ENCODE assay signal across 18 cellular contexts in genomic region chr9:95081998-95082397, GRCh38.
DNase-seq lines count a peak whose midpoint lies in the region; ATAC-seq and TF ChIP-seq lines count a peak whose summit lies in the region.
"Had no signal": no experiment of that assay in that cellular context is flagged by ENCODE, and none has a peak within 500 bp of the region (broad histone marks: within the 10 kb centered on the region; RNA-seq: fewer than 3 reads in every experiment).

No MANE protein-coding gene starts in this region.

- no peak for DNase-seq in RWPE1 (ENCODE audit: low spot score)
- no peak for DNase-seq in endodermal cell
- DNase-seq in tibial artery: peak; percentile 11 to 63
- DNase-seq in DMS53 (lab: John Stamatoyannopoulos, UW): no peak
- DNase-seq: activated CD4-positive, alpha-beta memory T cell treated with anti-CD3 and anti-CD28 coated beads for 36 hours; activated T-cell treated with anti-CD3 and anti-CD28 coated beads, Interleukin-2, amount 50 U/mL, for 1 hour; dermis blood vessel endothelial cell; EL; NCI-H1048; NCI-H526; T-helper 2 cell had no signal

- POLR2A ChIA-PET in RWPE1 (lab: Yijun Ruan, JAX; ENCODE audit: low non-redundant PET): no interaction called here

- H3K4me1 ChIP-seq in endodermal cell (ENCODE audit: control insufficient read depth, insufficient read depth, low read length) (peaks cover 18% of the 10 kb centered on the region), parathyroid adenoma (peaks cover 10% of the 10 kb centered on the region), tibial artery (peaks cover 0 to 100% (median 66%) of the 10 kb centered on the region in 4 donors)
- H3K4me1 ChIP-seq: SJSA1 had no signal

- H2AFZ ChIP-seq in parathyroid adenoma: no peak overlapping the region

- H3K79me2 ChIP-seq in parathyroid adenoma: peaks cover 28% of the 10 kb centered on the region

- no peak for TF ChIP-seq CTCF in RWPE1 (conservative IDR thresholded peaks at IDR 0.05; ENCODE audit: low read depth)
- no peak for TF ChIP-seq CTCF in endodermal cell (conservative IDR thresholded peaks at IDR 0.05)
- no peak for TF ChIP-seq CTCF in parathyroid adenoma (IDR thresholded peaks at IDR 0.05)
- TF ChIP-seq CTCF in tibial artery (IDR thresholded peaks at IDR 0.05): no peak

- H3K4me1 Mint-ChIP-seq in endodermal cell: peaks cover 29% of the 10 kb centered on the region
- H3K4me1 Mint-ChIP-seq: activated naive CD4-positive, alpha-beta T cell treated with anti-CD3 and anti-CD28 coated beads, Interleukin-2, amount 50 U/mL, for 24 hours had no signal

- CTCF ChIA-PET in RWPE1 (lab: Yijun Ruan, JAX): no interaction called here

- H3K27ac ChIP-seq in RWPE1 (peak overlapping the region; percentile 57), endodermal cell (ENCODE audit: low read depth, low read length) (peak overlapping the region; percentile 81), parathyroid adenoma (no peak overlapping the region), tibial artery (peak overlapping the region; percentile 79 to 93)
- H3K27ac ChIP-seq: SJSA1 had no signal

- ATAC-seq in HG02870 (IDR thresholded peaks at IDR 0.05; ENCODE audit: unreplicated experiment) (no peak), HG02970 (IDR thresholded peaks at IDR 0.05; ENCODE audit: low FRiP score, unreplicated experiment) (no peak)
- ATAC-seq: body of pancreas had no signal

- H3K36me3 Mint-ChIP-seq in endodermal cell (ENCODE audit: low read depth): peaks cover 33% of the 10 kb centered on the region

- H3K4me3 ChIP-seq in endodermal cell (ENCODE audit: low read length) (no peak overlapping the region), parathyroid adenoma (ENCODE audit: low read depth, low read length) (peak overlapping the region; percentile 44), tibial artery (no peak overlapping the region)
- H3K4me3 ChIP-seq: body of pancreas, SJSA1 had no signal

- H3K9ac ChIP-seq in endodermal cell (ENCODE audit: extremely low read depth, low read length, poor library complexity, severe bottlenecking) (no peak overlapping the region), parathyroid adenoma (no peak overlapping the region)

- H3K4me2 ChIP-seq in parathyroid adenoma (ENCODE audit: low read length): peak overlapping the region; percentile 50

- H3K4me3 Mint-ChIP-seq in endodermal cell: no peak overlapping the region
- H3K4me3 Mint-ChIP-seq: activated CD4-positive, alpha-beta memory T cell treated with anti-CD3 and anti-CD28 coated beads for 36 hours; activated naive CD4-positive, alpha-beta T cell treated with anti-CD3 and anti-CD28 coated beads, Interleukin-2, amount 50 U/mL, for 24 hours had no signal

- H3K27me3 Mint-ChIP-seq in endodermal cell (ENCODE audit: insufficient read depth): no peaks in the 10 kb centered on the region
- H3K27me3 Mint-ChIP-seq: activated CD4-positive, alpha-beta memory T cell treated with anti-CD3 and anti-CD28 coated beads for 36 hours; activated naive CD4-positive, alpha-beta T cell treated with anti-CD3 and anti-CD28 coated beads, Interleukin-2, amount 50 U/mL, for 24 hours had no signal

- H3K27ac Mint-ChIP-seq in endodermal cell: peak overlapping the region; percentile 44
- H3K27ac Mint-ChIP-seq: activated CD4-positive, alpha-beta memory T cell treated with anti-CD3 and anti-CD28 coated beads for 36 hours; activated naive CD4-positive, alpha-beta T cell treated with anti-CD3 and anti-CD28 coated beads, Interleukin-2, amount 50 U/mL, for 24 hours had no signal

- 93 to 95% methylated on average over 18 to 19 of the region's 19 CpGs for WGBS in endodermal cell (ENCODE audit: insufficient coverage in 1 of 2, insufficient read length in 1 of 2), 2 experiments

- H3K9me3 Mint-ChIP-seq in endodermal cell: no peaks in the 10 kb centered on the region
- H3K9me3 Mint-ChIP-seq: activated CD4-positive, alpha-beta memory T cell treated with anti-CD3 and anti-CD28 coated beads for 36 hours; activated naive CD4-positive, alpha-beta T cell treated with anti-CD3 and anti-CD28 coated beads, Interleukin-2, amount 50 U/mL, for 24 hours had no signal

- intact Hi-C loops in tibial artery (cut with DNase I; ENCODE audit: low total_unique reads): no loop called here

- no peaks in the 10 kb centered on the region for H3K27me3 ChIP-seq in endodermal cell (ENCODE audit: control insufficient read depth, insufficient read depth, low read length, poor library complexity, severe bottlenecking)
- H3K27me3 ChIP-seq in parathyroid adenoma (ENCODE audit: control insufficient read depth, insufficient read depth, low read length): no peaks in the 10 kb centered on the region
- no peaks in the 10 kb centered on the region for H3K27me3 ChIP-seq in tibial artery
- H3K27me3 ChIP-seq: body of pancreas, SJSA1 had no signal

- H3K36me3 ChIP-seq in endodermal cell (ENCODE audit: control insufficient read depth, insufficient read depth, low read length): peaks cover 43% of the 10 kb centered on the region
- no peaks in the 10 kb centered on the region for H3K36me3 ChIP-seq in parathyroid adenoma (ENCODE audit: control insufficient read depth, insufficient read depth, low read length)
- peaks cover 38 to 71% (median 68%) of the 10 kb centered on the region in 3 donors for H3K36me3 ChIP-seq in tibial artery

- H3K9me3 ChIP-seq in endodermal cell (ENCODE audit: control insufficient read depth, low read length) (no peaks in the 10 kb centered on the region), parathyroid adenoma (ENCODE audit: control insufficient read depth, low read length) (no peaks in the 10 kb centered on the region), tibial artery (no peaks in the 10 kb centered on the region)
- H3K9me3 ChIP-seq: body of pancreas, Caco-2, SJSA1 had no signal

Comparison
In these comparisons a context has a peak if more than half of its experiments do, and no peak if none do; other contexts are left out.
1. DNase-seq: peak in tibial artery (2 of 2); none in RWPE1 (single experiment), endodermal cell (single experiment) and DMS53 (single experiment).